ENCODE assay signal across 1 cellular context in genomic region chr19:5434970-5435641, GRCh38.
TF ChIP-seq lines count a peak whose summit lies in the region.

No MANE protein-coding gene starts in this region.

TF ChIP-seq in SK-N-SH, 30 proteins besides CTCF, POLR2A, EP300 and RAD21 (continued from another document):
- TF ChIP-seq PBX3 (IDR thresholded peaks at IDR 0.05) (peak; percentile 51), TAF1 (IDR thresholded peaks at IDR 0.05; ENCODE audit: borderline replicate concordance, low read depth, low read length) (no peak), JUND (IDR thresholded peaks at IDR 0.05) (peak; percentile 80)
TF ChIP-seq in SK-N-SH: peak in this region for 5.
